ENCODE assay signal across 1 cellular context in the genomic region with DNA sequence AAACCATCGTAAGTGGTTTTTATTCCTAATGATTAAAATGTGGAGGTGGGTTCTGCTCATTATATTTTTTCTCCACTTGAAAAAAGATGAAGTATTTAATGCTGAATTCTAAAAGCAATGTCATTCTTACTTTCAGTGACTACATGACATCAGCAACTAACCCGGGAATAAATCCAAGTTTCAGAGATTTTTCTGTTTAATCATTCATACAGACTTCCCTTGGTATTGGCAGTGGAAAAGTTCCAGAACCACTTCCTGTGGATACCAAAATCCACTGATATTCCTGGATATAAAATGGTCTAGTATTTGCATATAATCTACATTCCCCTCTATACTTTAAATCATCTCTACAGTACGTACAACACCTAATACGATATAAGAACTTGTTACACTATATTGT.
TF ChIP-seq lines count a peak whose summit lies in the region.

No MANE protein-coding gene starts in this region.

TF ChIP-seq in IMR-90, 13 proteins besides CTCF, POLR2A, EP300 and RAD21:
- TF ChIP-seq SMC3 (IDR thresholded peaks at IDR 0.05; ENCODE audit: low read depth, low read length) (no peak), BHLHE40 (IDR thresholded peaks at IDR 0.05; ENCODE audit: low read depth, low read length) (no peak), RFX5 (IDR thresholded peaks at IDR 0.05; ENCODE audit: low read depth, low read length) (no peak), FOS (IDR thresholded peaks at IDR 0.05; ENCODE audit: low read depth, low read length) (no peak), RCOR1 (IDR thresholded peaks at IDR 0.05; ENCODE audit: insufficient replicate concordance, low read length) (no peak), MXI1 (IDR thresholded peaks at IDR 0.05; ENCODE audit: borderline replicate concordance, low read depth, low read length) (no peak), NFE2L2 (IDR thresholded peaks at IDR 0.05; ENCODE audit: low read depth, low read length) (peak; percentile 74), MAFK (IDR thresholded peaks at IDR 0.05; ENCODE audit: low read depth, low read length) (0 out of 2 replicates have a peak, but pooled peaks have one; percentile 1)
- TF ChIP-seq, protein P1, sequence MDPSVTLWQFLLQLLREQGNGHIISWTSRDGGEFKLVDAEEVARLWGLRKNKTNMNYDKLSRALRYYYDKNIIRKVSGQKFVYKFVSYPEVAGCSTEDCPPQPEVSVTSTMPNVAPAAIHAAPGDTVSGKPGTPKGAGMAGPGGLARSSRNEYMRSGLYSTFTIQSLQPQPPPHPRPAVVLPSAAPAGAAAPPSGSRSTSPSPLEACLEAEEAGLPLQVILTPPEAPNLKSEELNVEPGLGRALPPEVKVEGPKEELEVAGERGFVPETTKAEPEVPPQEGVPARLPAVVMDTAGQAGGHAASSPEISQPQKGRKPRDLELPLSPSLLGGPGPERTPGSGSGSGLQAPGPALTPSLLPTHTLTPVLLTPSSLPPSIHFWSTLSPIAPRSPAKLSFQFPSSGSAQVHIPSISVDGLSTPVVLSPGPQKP (IDR thresholded peaks at IDR 0.05; ENCODE audit: borderline replicate concordance, low read depth, low read length), result no peak
